Comparison of ENCODE assay signal across 23 cellular contexts in the genomic region with DNA sequence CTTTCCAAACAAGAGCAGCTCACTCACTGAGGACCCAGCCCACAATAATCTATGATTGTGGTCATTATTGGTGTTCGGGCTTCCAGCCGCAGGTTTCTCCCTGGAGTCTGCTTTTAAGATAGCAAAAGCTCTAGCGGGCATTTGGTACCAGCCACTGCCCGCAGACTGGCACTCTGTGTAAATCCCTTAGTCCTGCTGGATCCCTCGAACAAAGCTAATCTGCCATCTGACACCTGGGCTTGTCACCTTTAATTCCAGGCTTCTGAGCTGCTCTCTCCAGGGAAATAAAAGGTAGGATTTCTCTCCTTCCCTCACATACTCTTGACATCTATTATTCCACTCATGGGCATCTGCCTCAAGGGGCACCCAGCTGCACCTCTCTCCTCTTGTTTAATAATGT.
"Had no signal": no experiment of that assay in that cellular context is flagged by ENCODE, and none has a peak within 500 bp of the region (broad histone marks: within the 10 kb centered on the region; RNA-seq: fewer than 3 reads in every experiment).

No MANE protein-coding gene starts in this region.

- DNase-seq: activated CD4-positive, alpha-beta T cell treated with anti-CD3 and anti-CD28 coated beads for 4 hours; activated CD8-positive, alpha-beta memory T cell treated with anti-CD3 and anti-CD28 coated beads, Interleukin-2, amount 50 U/mL, for 4 hours; activated CD8-positive, alpha-beta T cell treated with anti-CD3 and anti-CD28 coated beads for 36 hours; activated naive CD4-positive, alpha-beta T cell treated with anti-CD3 and anti-CD28 coated beads, Interleukin-2, amount 50 U/mL, for 16 hours; activated naive CD8-positive, alpha-beta T cell treated with anti-CD3 and anti-CD28 coated beads, Interleukin-2, amount 10 ng/mL, durations not matched to agents 7 days and 5 days; activated T-cell treated with anti-CD3 and anti-CD28 coated beads, Interleukin-2, amount 50 U/mL, for 72 hours; adrenal gland; anterior cingulate cortex; IMR-90; Kasumi-1; KBM-7; NCI-H1048; NCI-H1417; NCI-H2029; NCI-H510A treated with DMSO at 0.1 percent for 48 hours; NCI-H748 treated with DMSO at 0.1 percent for 48 hours; NK-92 treated with Interleukin-12 subunit alpha and Interleukin-12 subunit beta, amount 100 ng/mL, for 24 hours; OCI-M1; Right ventricle myocardium superior; RPMI8226; SJCRH30; SK-N-SH; T-helper 1 cell had no signal
